In the genomic region with DNA sequence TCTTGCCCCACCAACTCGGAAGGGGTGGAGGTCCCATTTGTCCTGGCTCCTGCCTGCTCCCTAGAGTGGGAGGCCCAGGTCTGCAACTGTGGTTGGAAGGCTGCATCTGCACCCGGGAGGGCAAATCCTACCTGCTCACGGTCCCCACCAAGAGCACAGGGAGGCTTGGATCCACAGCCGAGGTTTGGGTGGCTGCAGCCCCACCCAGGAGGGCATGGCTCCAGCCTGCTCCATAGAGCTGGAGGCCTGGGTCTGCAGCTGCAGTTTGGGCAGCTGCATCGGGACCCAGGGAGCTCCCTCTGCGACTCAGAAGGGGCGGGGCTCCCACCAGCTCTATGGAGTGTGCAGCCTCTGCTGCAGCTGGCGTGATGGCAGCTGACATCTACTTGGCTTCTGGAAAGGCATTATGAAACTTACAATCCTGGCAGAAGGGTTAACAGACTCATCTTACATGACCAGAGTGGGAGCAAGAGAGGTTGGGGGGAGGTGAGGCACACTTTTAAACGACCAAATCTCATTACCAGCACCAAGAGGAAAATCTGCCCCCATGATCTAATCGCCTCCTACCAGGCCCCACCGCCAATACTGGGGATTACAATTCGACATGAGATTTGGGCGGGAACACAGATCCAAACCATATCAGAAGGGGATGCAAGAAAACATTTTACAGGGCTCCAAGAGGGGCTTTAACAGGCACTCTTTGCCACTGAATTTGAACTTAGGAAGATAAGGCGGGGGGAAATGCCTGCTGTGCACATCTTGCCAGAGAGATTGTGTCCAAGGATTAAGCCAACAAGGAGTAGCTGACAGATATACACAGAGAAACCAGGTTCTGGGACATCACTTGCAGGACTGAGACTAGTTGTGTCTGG, we compare ENCODE assay signal across 1 cellular context.
TF ChIP-seq lines count a peak whose summit lies in the region.

No MANE protein-coding gene starts in this region.

TF ChIP-seq in K562, 482 proteins besides CTCF, POLR2A, EP300 and RAD21 (continued from another document):
- TF ChIP-seq STAT5A (IDR thresholded peaks at IDR 0.05; ENCODE audit: borderline replicate concordance, low read length) (peak; percentile 54), EZH2 (IDR thresholded peaks at IDR 0.05; ENCODE audit: borderline replicate concordance, low read depth, low read length) (no peak), POLR2AphosphoS5 (IDR thresholded peaks at IDR 0.05; ENCODE audit: control insufficient read depth, insufficient read depth, low read depth, low read length) (peak; percentile 83), ARID1B (IDR thresholded peaks at IDR 0.05) (peak; percentile 91), ATF7 (IDR thresholded peaks at IDR 0.05) (peak; percentile 45; the same call in 1 of the 2 replicates), SMAD4 (CRISPR knock-in tag; conservative IDR thresholded peaks at IDR 0.05) (0 out of 2 replicates have a peak, but pooled peaks have one; percentile 66), HNRNPK (IDR thresholded peaks at IDR 0.05; ENCODE audit: low read depth, low read length, poor library complexity, severe bottlenecking) (no peak), BCOR (IDR thresholded peaks at IDR 0.05) (peak; percentile 45; the same call in 1 of the 2 replicates), YY1 (IDR thresholded peaks at IDR 0.05; ENCODE audit: borderline replicate concordance in 1 of 3, control insufficient read depth in 1 of 3, extremely low read depth in 1 of 3, insufficient read depth in 3 of 3, insufficient read length in 1 of 3, insufficient replicate concordance in 2 of 3, low read depth in 1 of 3, low read length in 2 of 3) (peak in 1 of 3 experiments; percentile 5), RCOR1 (IDR thresholded peaks at IDR 0.05; ENCODE audit: borderline replicate concordance in 1 of 2, low read depth in 2 of 2, low read length in 2 of 2) (peak; percentile 51 to 89; a peak in 3 of 4 replicates), TCF7L2 (IDR thresholded peaks at IDR 0.05; ENCODE audit: low read depth, low read length) (no peak), SMARCC2 (IDR thresholded peaks at IDR 0.05; ENCODE audit: low read depth) (0 out of 2 replicates have a peak, but pooled peaks have one; percentile 60), BRCA1 (IDR thresholded peaks at IDR 0.05) (no peak), BRCA1 (CRISPR knock-in tag; IDR thresholded peaks at IDR 0.05) (no peak), CBX1 (IDR thresholded peaks at IDR 0.05; ENCODE audit: low read depth) (no peak), TCF3 (CRISPR knock-in tag; IDR thresholded peaks at IDR 0.05) (peak; percentile 76), TRIM24 (IDR thresholded peaks at IDR 0.05) (peak; percentile 40 to 78; a peak in 3 of 4 replicates), MEF2D (tag; conservative IDR thresholded peaks at IDR 0.05; ENCODE audit: low read depth) (no peak), NCOR1 (IDR thresholded peaks at IDR 0.05) (peak; percentile 79), FIP1L1 (IDR thresholded peaks at IDR 0.05; ENCODE audit: low read depth, low read length, poor library complexity, severe bottlenecking) (no peak), SMARCA4 (IDR thresholded peaks at IDR 0.05) (peak; percentile 75; the same call in 1 of the 2 replicates), ATF1 (CRISPR knock-in tag; IDR thresholded peaks at IDR 0.05) (no peak), ATF1 (tag; IDR thresholded peaks at IDR 0.05) (no peak), KDM1A (IDR thresholded peaks at IDR 0.05) (peak; percentile 93 to 94), ELF4 (CRISPR knock-in tag; IDR thresholded peaks at IDR 0.05) (no peak), ZBTB7A (IDR thresholded peaks at IDR 0.05; ENCODE audit: borderline replicate concordance, control insufficient read depth, low read depth, low read length) (peak; percentile 30; the same call in 1 of the 2 replicates), CC2D1A (IDR thresholded peaks at IDR 0.05) (peak; percentile 61), HDAC1 (IDR thresholded peaks at IDR 0.05) (peak in 1 of 2 experiments; percentile 62; a peak in 1 of 4 replicates), FOXM1 (IDR thresholded peaks at IDR 0.05; ENCODE audit: low read depth) (peak; percentile 55; the same call in 1 of the 2 replicates), FOXM1 (CRISPR knock-in tag; IDR thresholded peaks at IDR 0.05; ENCODE audit: low read depth) (no peak), ZKSCAN8 (CRISPR knock-in tag; IDR thresholded peaks at IDR 0.05) (no peak), MTA2 (IDR thresholded peaks at IDR 0.05; ENCODE audit: low read depth) (peak; percentile 60), GATAD2B (IDR thresholded peaks at IDR 0.05; ENCODE audit: borderline replicate concordance) (peak; percentile 44; the same call in 1 of the 2 replicates), TAL1 (IDR thresholded peaks at IDR 0.05) (peak; percentile 80)
- TF ChIP-seq, protein P1, sequence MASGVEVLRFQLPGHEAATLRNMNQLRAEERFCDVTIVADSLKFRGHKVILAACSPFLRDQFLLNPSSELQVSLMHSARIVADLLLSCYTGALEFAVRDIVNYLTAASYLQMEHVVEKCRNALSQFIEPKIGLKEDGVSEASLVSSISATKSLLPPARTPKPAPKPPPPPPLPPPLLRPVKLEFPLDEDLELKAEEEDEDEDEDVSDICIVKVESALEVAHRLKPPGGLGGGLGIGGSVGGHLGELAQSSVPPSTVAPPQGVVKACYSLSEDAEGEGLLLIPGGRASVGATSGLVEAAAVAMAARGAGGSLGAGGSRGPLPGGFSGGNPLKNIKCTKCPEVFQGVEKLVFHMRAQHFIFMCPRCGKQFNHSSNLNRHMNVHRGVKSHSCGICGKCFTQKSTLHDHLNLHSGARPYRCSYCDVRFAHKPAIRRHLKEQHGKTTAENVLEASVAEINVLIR (CRISPR knock-in tag; IDR thresholded peaks at IDR 0.05): no peak
- TF ChIP-seq, protein P2, sequence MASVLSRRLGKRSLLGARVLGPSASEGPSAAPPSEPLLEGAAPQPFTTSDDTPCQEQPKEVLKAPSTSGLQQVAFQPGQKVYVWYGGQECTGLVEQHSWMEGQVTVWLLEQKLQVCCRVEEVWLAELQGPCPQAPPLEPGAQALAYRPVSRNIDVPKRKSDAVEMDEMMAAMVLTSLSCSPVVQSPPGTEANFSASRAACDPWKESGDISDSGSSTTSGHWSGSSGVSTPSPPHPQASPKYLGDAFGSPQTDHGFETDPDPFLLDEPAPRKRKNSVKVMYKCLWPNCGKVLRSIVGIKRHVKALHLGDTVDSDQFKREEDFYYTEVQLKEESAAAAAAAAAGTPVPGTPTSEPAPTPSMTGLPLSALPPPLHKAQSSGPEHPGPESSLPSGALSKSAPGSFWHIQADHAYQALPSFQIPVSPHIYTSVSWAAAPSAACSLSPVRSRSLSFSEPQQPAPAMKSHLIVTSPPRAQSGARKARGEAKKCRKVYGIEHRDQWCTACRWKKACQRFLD (CRISPR knock-in tag; IDR thresholded peaks at IDR 0.05): 0 out of 2 replicates have a peak, but pooled peaks have one; percentile 24
- TF ChIP-seq, protein P3, sequence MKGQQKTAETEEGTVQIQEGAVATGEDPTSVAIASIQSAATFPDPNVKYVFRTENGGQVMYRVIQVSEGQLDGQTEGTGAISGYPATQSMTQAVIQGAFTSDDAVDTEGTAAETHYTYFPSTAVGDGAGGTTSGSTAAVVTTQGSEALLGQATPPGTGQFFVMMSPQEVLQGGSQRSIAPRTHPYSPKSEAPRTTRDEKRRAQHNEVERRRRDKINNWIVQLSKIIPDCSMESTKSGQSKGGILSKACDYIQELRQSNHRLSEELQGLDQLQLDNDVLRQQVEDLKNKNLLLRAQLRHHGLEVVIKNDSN (CRISPR knock-in tag; IDR thresholded peaks at IDR 0.05): no peak
- TF ChIP-seq, protein P4, sequence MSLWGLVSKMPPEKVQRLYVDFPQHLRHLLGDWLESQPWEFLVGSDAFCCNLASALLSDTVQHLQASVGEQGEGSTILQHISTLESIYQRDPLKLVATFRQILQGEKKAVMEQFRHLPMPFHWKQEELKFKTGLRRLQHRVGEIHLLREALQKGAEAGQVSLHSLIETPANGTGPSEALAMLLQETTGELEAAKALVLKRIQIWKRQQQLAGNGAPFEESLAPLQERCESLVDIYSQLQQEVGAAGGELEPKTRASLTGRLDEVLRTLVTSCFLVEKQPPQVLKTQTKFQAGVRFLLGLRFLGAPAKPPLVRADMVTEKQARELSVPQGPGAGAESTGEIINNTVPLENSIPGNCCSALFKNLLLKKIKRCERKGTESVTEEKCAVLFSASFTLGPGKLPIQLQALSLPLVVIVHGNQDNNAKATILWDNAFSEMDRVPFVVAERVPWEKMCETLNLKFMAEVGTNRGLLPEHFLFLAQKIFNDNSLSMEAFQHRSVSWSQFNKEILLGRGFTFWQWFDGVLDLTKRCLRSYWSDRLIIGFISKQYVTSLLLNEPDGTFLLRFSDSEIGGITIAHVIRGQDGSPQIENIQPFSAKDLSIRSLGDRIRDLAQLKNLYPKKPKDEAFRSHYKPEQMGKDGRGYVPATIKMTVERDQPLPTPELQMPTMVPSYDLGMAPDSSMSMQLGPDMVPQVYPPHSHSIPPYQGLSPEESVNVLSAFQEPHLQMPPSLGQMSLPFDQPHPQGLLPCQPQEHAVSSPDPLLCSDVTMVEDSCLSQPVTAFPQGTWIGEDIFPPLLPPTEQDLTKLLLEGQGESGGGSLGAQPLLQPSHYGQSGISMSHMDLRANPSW (CRISPR knock-in tag; IDR thresholded peaks at IDR 0.05): peak; percentile 24; the same call in 1 of the 2 replicates
- TF ChIP-seq, protein P5, sequence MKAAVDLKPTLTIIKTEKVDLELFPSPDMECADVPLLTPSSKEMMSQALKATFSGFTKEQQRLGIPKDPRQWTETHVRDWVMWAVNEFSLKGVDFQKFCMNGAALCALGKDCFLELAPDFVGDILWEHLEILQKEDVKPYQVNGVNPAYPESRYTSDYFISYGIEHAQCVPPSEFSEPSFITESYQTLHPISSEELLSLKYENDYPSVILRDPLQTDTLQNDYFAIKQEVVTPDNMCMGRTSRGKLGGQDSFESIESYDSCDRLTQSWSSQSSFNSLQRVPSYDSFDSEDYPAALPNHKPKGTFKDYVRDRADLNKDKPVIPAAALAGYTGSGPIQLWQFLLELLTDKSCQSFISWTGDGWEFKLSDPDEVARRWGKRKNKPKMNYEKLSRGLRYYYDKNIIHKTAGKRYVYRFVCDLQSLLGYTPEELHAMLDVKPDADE (conservative IDR thresholded peaks at IDR 0.05; ENCODE audit: control insufficient read depth, low read depth, low read length): no peak
- TF ChIP-seq, protein P6, sequence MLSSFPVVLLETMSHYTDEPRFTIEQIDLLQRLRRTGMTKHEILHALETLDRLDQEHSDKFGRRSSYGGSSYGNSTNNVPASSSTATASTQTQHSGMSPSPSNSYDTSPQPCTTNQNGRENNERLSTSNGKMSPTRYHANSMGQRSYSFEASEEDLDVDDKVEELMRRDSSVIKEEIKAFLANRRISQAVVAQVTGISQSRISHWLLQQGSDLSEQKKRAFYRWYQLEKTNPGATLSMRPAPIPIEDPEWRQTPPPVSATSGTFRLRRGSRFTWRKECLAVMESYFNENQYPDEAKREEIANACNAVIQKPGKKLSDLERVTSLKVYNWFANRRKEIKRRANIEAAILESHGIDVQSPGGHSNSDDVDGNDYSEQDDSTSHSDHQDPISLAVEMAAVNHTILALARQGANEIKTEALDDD (IDR thresholded peaks at IDR 0.05): peak; percentile 94
- TF ChIP-seq, protein P7, sequence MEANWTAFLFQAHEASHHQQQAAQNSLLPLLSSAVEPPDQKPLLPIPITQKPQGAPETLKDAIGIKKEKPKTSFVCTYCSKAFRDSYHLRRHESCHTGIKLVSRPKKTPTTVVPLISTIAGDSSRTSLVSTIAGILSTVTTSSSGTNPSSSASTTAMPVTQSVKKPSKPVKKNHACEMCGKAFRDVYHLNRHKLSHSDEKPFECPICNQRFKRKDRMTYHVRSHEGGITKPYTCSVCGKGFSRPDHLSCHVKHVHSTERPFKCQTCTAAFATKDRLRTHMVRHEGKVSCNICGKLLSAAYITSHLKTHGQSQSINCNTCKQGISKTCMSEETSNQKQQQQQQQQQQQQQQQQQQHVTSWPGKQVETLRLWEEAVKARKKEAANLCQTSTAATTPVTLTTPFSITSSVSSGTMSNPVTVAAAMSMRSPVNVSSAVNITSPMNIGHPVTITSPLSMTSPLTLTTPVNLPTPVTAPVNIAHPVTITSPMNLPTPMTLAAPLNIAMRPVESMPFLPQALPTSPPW (CRISPR knock-in tag; IDR thresholded peaks at IDR 0.05): peak; percentile 32; the same call in 1 of the 2 replicates
- TF ChIP-seq, protein P8, sequence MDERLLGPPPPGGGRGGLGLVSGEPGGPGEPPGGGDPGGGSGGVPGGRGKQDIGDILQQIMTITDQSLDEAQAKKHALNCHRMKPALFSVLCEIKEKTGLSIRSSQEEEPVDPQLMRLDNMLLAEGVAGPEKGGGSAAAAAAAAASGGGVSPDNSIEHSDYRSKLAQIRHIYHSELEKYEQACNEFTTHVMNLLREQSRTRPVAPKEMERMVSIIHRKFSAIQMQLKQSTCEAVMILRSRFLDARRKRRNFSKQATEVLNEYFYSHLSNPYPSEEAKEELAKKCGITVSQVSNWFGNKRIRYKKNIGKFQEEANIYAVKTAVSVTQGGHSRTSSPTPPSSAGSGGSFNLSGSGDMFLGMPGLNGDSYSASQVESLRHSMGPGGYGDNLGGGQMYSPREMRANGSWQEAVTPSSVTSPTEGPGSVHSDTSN (CRISPR knock-in tag; IDR thresholded peaks at IDR 0.05; ENCODE audit: low read depth): no peak
- TF ChIP-seq, protein P8 (tag; conservative IDR thresholded peaks at IDR 0.05; ENCODE audit: low read depth): peak; percentile 56
- TF ChIP-seq, protein P9, sequence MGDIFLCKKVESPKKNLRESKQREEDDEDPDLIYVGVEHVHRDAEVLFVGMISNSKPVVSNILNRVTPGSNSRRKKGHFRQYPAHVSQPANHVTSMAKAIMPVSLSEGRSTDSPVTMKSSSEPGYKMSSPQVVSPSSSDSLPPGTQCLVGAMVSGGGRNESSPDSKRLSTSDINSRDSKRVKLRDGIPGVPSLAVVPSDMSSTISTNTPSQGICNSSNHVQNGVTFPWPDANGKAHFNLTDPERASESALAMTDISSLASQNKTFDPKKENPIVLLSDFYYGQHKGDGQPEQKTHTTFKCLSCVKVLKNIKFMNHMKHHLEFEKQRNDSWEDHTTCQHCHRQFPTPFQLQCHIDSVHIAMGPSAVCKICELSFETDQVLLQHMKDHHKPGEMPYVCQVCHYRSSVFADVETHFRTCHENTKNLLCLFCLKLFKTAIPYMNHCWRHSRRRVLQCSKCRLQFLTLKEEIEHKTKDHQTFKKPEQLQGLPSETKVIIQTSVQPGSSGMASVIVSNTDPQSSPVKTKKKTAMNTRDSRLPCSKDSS (IDR thresholded peaks at IDR 0.05; ENCODE audit: low read depth, partially characterized antibody): no peak
